Comparison of ENCODE assay signal across 23 cellular contexts in genomic region chr1:51745304-51745570, GRCh38.
DNase-seq lines count a peak whose midpoint lies in the region; ATAC-seq and TF ChIP-seq lines count a peak whose summit lies in the region.
"Had no signal": no experiment of that assay in that cellular context is flagged by ENCODE, and none has a peak within 500 bp of the region (broad histone marks: within the 10 kb centered on the region; RNA-seq: fewer than 3 reads in every experiment).

No MANE protein-coding gene starts in this region.

- peaks cover 0 to 7% (median 6%) of the 10 kb centered on the region in 3 donors for H3K36me3 ChIP-seq in skeletal muscle tissue (ENCODE audit: control insufficient read depth in 3 of 3, insufficient read depth in 3 of 3, low read length in 3 of 3)

- no peaks in the 10 kb centered on the region for H3K27me3 ChIP-seq in skeletal muscle tissue (ENCODE audit: control insufficient read depth in 3 of 3, insufficient read depth in 3 of 3, low read length in 3 of 3)
- H3K27me3 ChIP-seq: BLaER1 had no signal

- peaks cover 0 to 4% (median 0%) of the 10 kb centered on the region in 3 donors for H3K4me1 ChIP-seq in skeletal muscle tissue (ENCODE audit: control insufficient read depth in 3 of 3, insufficient read depth in 3 of 3, low read length in 3 of 3)

- H3K9me3 ChIP-seq in T-helper 17 cell (ENCODE audit: control insufficient read depth, low read length, poor library complexity, severe bottlenecking): no peaks in the 10 kb centered on the region
- no peaks in the 10 kb centered on the region for H3K9me3 ChIP-seq in skeletal muscle tissue (ENCODE audit: control insufficient read depth in 3 of 3, low read length in 3 of 3)
- H3K9me3 ChIP-seq: BLaER1, SK-N-SH had no signal

- H3K4me1 Mint-ChIP-seq in T-helper 17 cell (peaks cover 17% of the 10 kb centered on the region), chondrocyte (ENCODE audit: low read depth) (peaks cover 41% of the 10 kb centered on the region)
- no peaks in the 10 kb centered on the region for H3K4me1 Mint-ChIP-seq in activated CD8-positive, alpha-beta T cell treated with anti-CD3 and anti-CD28 coated beads, Interleukin-2, amount 10 ng/mL, durations not matched to agents 7 days and 5 days (ENCODE audit: low read depth)
- H3K4me1 Mint-ChIP-seq in stimulated activated naive B cell treated with anti-CD40 and anti-IgM and Interleukin-4, amounts not matched to agents 10 μg/mL and 1 μg/mL and 100 μg/mL, for 72 hours: peaks cover 9 to 22% of the 10 kb centered on the region in 2 donors

- POLR2A ChIA-PET in activated CD8-positive, alpha-beta T cell treated with anti-CD3 and anti-CD28 coated beads, Interleukin-2, amount 10 ng/mL, durations not matched to agents 7 days and 5 days (lab: Charles Lee): no interaction called here

- no peak overlapping the region for H3K4me3 Mint-ChIP-seq in T-helper 17 cell
- no peak overlapping the region for H3K4me3 Mint-ChIP-seq in chondrocyte (ENCODE audit: unreplicated experiment)
- H3K4me3 Mint-ChIP-seq in activated CD8-positive, alpha-beta T cell treated with anti-CD3 and anti-CD28 coated beads, Interleukin-2, amount 10 ng/mL, durations not matched to agents 7 days and 5 days: no peak overlapping the region
- no peak overlapping the region for H3K4me3 Mint-ChIP-seq in stimulated activated naive B cell treated with anti-CD40 and anti-IgM and Interleukin-4, amounts not matched to agents 10 μg/mL and 1 μg/mL and 100 μg/mL, for 72 hours
- H3K4me3 Mint-ChIP-seq: CD4-positive, alpha-beta T cell had no signal

- peak overlapping the region; percentile 6 for H3K27ac Mint-ChIP-seq in T-helper 17 cell
- peak overlapping the region; percentile 10 for H3K27ac Mint-ChIP-seq in chondrocyte (ENCODE audit: unreplicated experiment)
- H3K27ac Mint-ChIP-seq in activated CD8-positive, alpha-beta T cell treated with anti-CD3 and anti-CD28 coated beads, Interleukin-2, amount 10 ng/mL, durations not matched to agents 7 days and 5 days: no peak overlapping the region
- no peak overlapping the region for H3K27ac Mint-ChIP-seq in stimulated activated naive B cell treated with anti-CD40 and anti-IgM and Interleukin-4, amounts not matched to agents 10 μg/mL and 1 μg/mL and 100 μg/mL, for 72 hours
- H3K27ac Mint-ChIP-seq: CD4-positive, alpha-beta T cell had no signal

- no peak overlapping the region for H3K9ac ChIP-seq in skeletal muscle tissue (ENCODE audit: low read depth in 1 of 3, low read length in 3 of 3)
- H3K9ac ChIP-seq: BLaER1, SK-N-SH had no signal

- CTCF ChIA-PET in activated CD8-positive, alpha-beta T cell treated with anti-CD3 and anti-CD28 coated beads, Interleukin-2, amount 10 ng/mL, durations not matched to agents 7 days and 5 days (lab: Charles Lee): interaction anchor here (2.1 kb wide), 1 partner anchor 24 kb away, joined by 9 read pairs; no protein-coding TSS in a partner anchor

- peak; percentile 7 for DNase-seq in NCI-H146 treated with DMSO at 0.1 percent for 48 hours (lab: John Stamatoyannopoulos, UW; ENCODE audit: unreplicated experiment)
- DNase-seq in NCI-H146 (lab: John Stamatoyannopoulos, UW): no peak
- no peak for DNase-seq in T-helper 17 cell
- DNase-seq in chondrocyte (ENCODE audit: low spot score): no peak
- no peak for DNase-seq in activated CD8-positive, alpha-beta T cell treated with anti-CD3 and anti-CD28 coated beads, Interleukin-2, amount 10 ng/mL, durations not matched to agents 7 days and 5 days
- DNase-seq in stimulated activated naive B cell treated with anti-CD40 and anti-IgM and Interleukin-4, amounts not matched to agents 10 μg/mL and 1 μg/mL and 100 μg/mL, for 72 hours: no peak
- DNase-seq: ACHN; CD4-positive, alpha-beta T cell; COR-L47; MM.1S; NCI-H1048; NCI-H1436; NCI-H2029; NCI-H2227 treated with DMSO at 0.1 percent for 48 hours; NCI-H510A; NK-92 treated with Interleukin-12 subunit alpha and Interleukin-12 subunit beta, amount 100 ng/mL, for 24 hours; SIG-M5; SK-N-SH had no signal

- H3K9me3 Mint-ChIP-seq in chondrocyte (ENCODE audit: low read depth): no peaks in the 10 kb centered on the region
- H3K9me3 Mint-ChIP-seq in activated CD8-positive, alpha-beta T cell treated with anti-CD3 and anti-CD28 coated beads, Interleukin-2, amount 10 ng/mL, durations not matched to agents 7 days and 5 days (ENCODE audit: insufficient read depth): no peaks in the 10 kb centered on the region
- no peaks in the 10 kb centered on the region for H3K9me3 Mint-ChIP-seq in stimulated activated naive B cell treated with anti-CD40 and anti-IgM and Interleukin-4, amounts not matched to agents 10 μg/mL and 1 μg/mL and 100 μg/mL, for 72 hours
- H3K9me3 Mint-ChIP-seq: CD4-positive, alpha-beta T cell had no signal

- no peaks in the 10 kb centered on the region for H3K27me3 Mint-ChIP-seq in T-helper 17 cell
- H3K27me3 Mint-ChIP-seq in chondrocyte (ENCODE audit: low read depth): no peaks in the 10 kb centered on the region
- no peaks in the 10 kb centered on the region for H3K27me3 Mint-ChIP-seq in activated CD8-positive, alpha-beta T cell treated with anti-CD3 and anti-CD28 coated beads, Interleukin-2, amount 10 ng/mL, durations not matched to agents 7 days and 5 days (ENCODE audit: low read depth)
- H3K27me3 Mint-ChIP-seq in stimulated activated naive B cell treated with anti-CD40 and anti-IgM and Interleukin-4, amounts not matched to agents 10 μg/mL and 1 μg/mL and 100 μg/mL, for 72 hours: no peaks in the 10 kb centered on the region
- H3K27me3 Mint-ChIP-seq: CD4-positive, alpha-beta T cell had no signal

- peaks cover 6% of the 10 kb centered on the region for H3K36me3 Mint-ChIP-seq in T-helper 17 cell (ENCODE audit: low read depth)
- peaks cover 10% of the 10 kb centered on the region for H3K36me3 Mint-ChIP-seq in chondrocyte (ENCODE audit: low read depth)
- H3K36me3 Mint-ChIP-seq in activated CD8-positive, alpha-beta T cell treated with anti-CD3 and anti-CD28 coated beads, Interleukin-2, amount 10 ng/mL, durations not matched to agents 7 days and 5 days (ENCODE audit: low read depth): peaks cover 12% of the 10 kb centered on the region
- H3K36me3 Mint-ChIP-seq in stimulated activated naive B cell treated with anti-CD40 and anti-IgM and Interleukin-4, amounts not matched to agents 10 μg/mL and 1 μg/mL and 100 μg/mL, for 72 hours: peaks cover 13 to 15% of the 10 kb centered on the region in 2 donors

- H3K4me3 ChIP-seq in skeletal muscle tissue (ENCODE audit: low read length in 3 of 3): no peak overlapping the region
- H3K4me3 ChIP-seq: BLaER1 had no signal

- no peak for TF ChIP-seq CTCF in chondrocyte (IDR thresholded peaks at IDR 0.05)

- H3K27ac ChIP-seq in skeletal muscle tissue (ENCODE audit: low read depth, low read length): peak overlapping the region; percentile 2
- H3K27ac ChIP-seq: 22Rv1, BLaER1 had no signal

- ATAC-seq in T-helper 17 cell: no peak
- ATAC-seq in activated CD8-positive, alpha-beta T cell treated with anti-CD3 and anti-CD28 coated beads, Interleukin-2, amount 10 ng/mL, durations not matched to agents 7 days and 5 days: no peak
- ATAC-seq in HG03045 (IDR thresholded peaks at IDR 0.05; ENCODE audit: unreplicated experiment): no peak
- ATAC-seq in stimulated activated naive B cell treated with anti-CD40 and anti-IgM and Interleukin-4, amounts not matched to agents 10 μg/mL and 1 μg/mL and 100 μg/mL, for 72 hours (replicated peaks): no peak
- ATAC-seq: Panc1 had no signal

Comparison
In these comparisons a context has a peak if more than half of its experiments do, and no peak if none do; other contexts are left out.
1. H3K27ac Mint-ChIP-seq: peak in T-helper 17 cell (single experiment) and chondrocyte (single experiment); none in activated CD8-positive, alpha-beta T cell treated with anti-CD3 and anti-CD28 coated beads, Interleukin-2, amount 10 ng/mL, durations not matched to agents 7 days and 5 days (single experiment) and stimulated activated naive B cell treated with anti-CD40 and anti-IgM and Interleukin-4, amounts not matched to agents 10 μg/mL and 1 μg/mL and 100 μg/mL, for 72 hours (single experiment).